In the genomic region with DNA sequence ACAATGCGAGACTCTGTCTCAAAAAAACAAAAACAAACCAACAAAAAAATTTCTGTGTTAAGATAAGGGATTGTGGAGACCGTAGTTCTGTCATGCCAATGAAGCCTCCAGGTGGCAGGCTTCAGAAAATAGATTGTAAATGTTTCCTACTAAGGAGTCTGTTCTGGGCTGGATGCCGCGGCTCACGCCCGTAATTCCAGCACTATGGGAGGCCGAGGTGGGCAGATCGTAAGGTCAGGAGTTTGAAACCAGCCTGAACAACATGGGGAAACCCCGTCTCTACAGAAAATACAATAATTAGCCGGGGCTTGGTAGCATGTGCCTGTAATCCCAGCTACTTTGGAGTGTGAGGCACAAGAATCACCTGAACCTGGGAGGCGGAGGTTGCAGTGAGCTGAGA, we compare ENCODE assay signal across 1 cellular context.
TF ChIP-seq lines count a peak whose summit lies in the region.

No MANE protein-coding gene starts in this region.

TF ChIP-seq in SK-N-SH treated with all-trans-retinoic acid at 6 μM for 48 hours, 23 proteins besides CTCF, POLR2A, EP300 and RAD21 (continued from another document):
- TF ChIP-seq CSRNP3 (CRISPR knock-in tag; IDR thresholded peaks at IDR 0.05), result no peak
- TF ChIP-seq BACH2 (CRISPR knock-in tag; IDR thresholded peaks at IDR 0.05; ENCODE audit: borderline replicate concordance), result no peak
- TF ChIP-seq RARB (CRISPR knock-in tag; IDR thresholded peaks at IDR 0.05), result no peak
- no peak for TF ChIP-seq TOX (CRISPR knock-in tag; IDR thresholded peaks at IDR 0.05; ENCODE audit: borderline replicate concordance)
- TF ChIP-seq ARNTL (CRISPR knock-in tag; IDR thresholded peaks at IDR 0.05; ENCODE audit: borderline replicate concordance, low read depth), result no peak
